In the genomic region with DNA sequence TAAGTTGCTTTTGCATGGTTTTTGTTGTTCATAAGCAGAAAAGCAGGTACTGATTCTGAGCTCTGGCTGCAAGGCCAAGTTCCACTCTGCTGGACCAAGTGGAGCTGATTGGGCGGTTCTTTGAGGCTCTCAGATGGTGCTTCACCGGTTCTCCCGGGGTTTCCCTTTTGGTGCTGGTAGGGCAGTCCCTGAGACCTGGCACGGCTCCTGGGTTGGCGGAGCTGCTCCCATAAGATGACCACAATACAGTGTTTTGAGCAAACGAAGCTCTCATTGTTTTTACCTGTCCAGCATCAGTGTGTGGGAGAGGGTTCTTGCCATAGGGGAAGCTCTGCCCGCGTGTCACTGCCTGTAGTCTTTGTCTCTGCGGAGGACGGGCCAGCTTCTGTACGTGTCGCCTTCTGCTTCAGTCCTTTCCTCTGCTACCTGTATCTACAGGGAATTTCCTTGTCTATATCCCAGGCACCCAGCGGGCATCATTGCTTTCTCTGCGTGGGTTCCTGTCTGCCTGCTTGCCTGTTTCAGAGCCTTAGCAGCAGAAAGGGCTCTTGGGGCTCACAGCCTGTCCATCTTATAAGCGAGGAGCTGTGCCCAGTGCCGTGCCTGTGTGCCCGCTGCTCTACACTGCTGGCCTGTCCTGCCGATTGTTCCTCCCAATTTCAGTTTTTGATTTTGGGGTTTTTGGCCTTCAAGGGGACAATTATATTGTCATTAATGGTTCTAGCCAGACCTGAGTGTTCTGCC, we compare ENCODE assay signal across 8 cellular contexts. TPM values are rescaled to one million over a fixed set of nuclear protein-coding genes. Genes with fewer than 3 reads are reported as not detected.
DNase-seq lines count a peak whose midpoint lies in the region; ATAC-seq and TF ChIP-seq lines count a peak whose summit lies in the region.

No MANE protein-coding gene starts in this region.

- H3K4me1 ChIP-seq in HUES64 (ENCODE audit: insufficient read depth, low read length) (peaks cover 23% of the 10 kb centered on the region; the same call in 1 of the 2 replicates), mesendoderm (ENCODE audit: control insufficient read depth, low read depth, low read length) (peaks cover 4% of the 10 kb centered on the region)

- H3K56ac ChIP-seq in mesendoderm (ENCODE audit: low read length), result peak overlapping the region; percentile 97

- H3K9ac ChIP-seq in HUES64 (ENCODE audit: low read depth, low read length) (peak overlapping the region; percentile 100), mesendoderm (ENCODE audit: low read length) (peak overlapping the region; percentile 82)

- H3K79me2 ChIP-seq in mesendoderm (ENCODE audit: control insufficient read depth, insufficient read depth, low read length), result peaks cover 62% of the 10 kb centered on the region

- no peak overlapping the region for H2BK15ac ChIP-seq in mesendoderm (replicated peaks; ENCODE audit: low read depth)

- H2BK120ac ChIP-seq in mesendoderm (ENCODE audit: low read depth, low read length), result no peak overlapping the region

- no peak overlapping the region for H3K18ac ChIP-seq in mesendoderm (ENCODE audit: low read length)

- 71% methylated on average over 18 of the region's 18 CpGs for WGBS in HUES64
- WGBS in mesendoderm (ENCODE audit: extremely low coverage, insufficient coverage, low lambda C conversion rate), result no CpG with 5 or more reads among the region's 18 CpGs

- in situ Hi-C loops in G401 (cut with HindIII; ENCODE audit: low sequenced_read_pairs), result no loop called here

- no peak overlapping the region for H4K5ac ChIP-seq in mesendoderm (ENCODE audit: low read length)

- H2AK5ac ChIP-seq in mesendoderm (ENCODE audit: low read length), result no peak overlapping the region

- no peak for ATAC-seq in HG03439 (IDR thresholded peaks at IDR 0.05; ENCODE audit: unreplicated experiment)

- DNase-seq in AG10803 (ENCODE audit: low read depth) (no peak), astrocyte of the hippocampus (ENCODE audit: low read depth, low spot score) (peak; percentile 44), mesendoderm (no peak), G401 (ENCODE audit: low spot score) (no peak), DMS79 (lab: John Stamatoyannopoulos, UW) (no peak)
- no peak for DNase-seq in effector CD8-positive, alpha-beta T cell (lab: John Stamatoyannopoulos, UW)

- H2BK5ac ChIP-seq in mesendoderm (ENCODE audit: low read length), result no peak overlapping the region

- peak overlapping the region; percentile 85 for H3K4me2 ChIP-seq in mesendoderm (ENCODE audit: low read length)

- H3K4me3 ChIP-seq in AG10803 (ENCODE audit: low read length) (peak overlapping the region; percentile 97), HUES64 (ENCODE audit: low read length) (peak overlapping the region; percentile 78), mesendoderm (ENCODE audit: low read length) (peak overlapping the region; percentile 15)

- H3K36me3 ChIP-seq in HUES64 (ENCODE audit: insufficient read depth, low read length) (peaks cover 38% of the 10 kb centered on the region), mesendoderm (ENCODE audit: control insufficient read depth, insufficient read depth, low read length) (no peaks in the 10 kb centered on the region)

- H3K27me3 ChIP-seq in HUES64 (ENCODE audit: insufficient read depth, low read length) (no peaks in the 10 kb centered on the region), mesendoderm (ENCODE audit: insufficient read depth, low read length, poor library complexity) (no peaks in the 10 kb centered on the region)

- no peak overlapping the region for H3K23ac ChIP-seq in mesendoderm (ENCODE audit: low read length)

- no peaks in the 10 kb centered on the region for H3K79me1 ChIP-seq in mesendoderm (ENCODE audit: low read length)

- H4K8ac ChIP-seq in mesendoderm (ENCODE audit: low read depth, low read length), result no peak overlapping the region

- TF ChIP-seq CTCF in AG10803 (conservative IDR thresholded peaks at IDR 0.05; ENCODE audit: low read length), result no peak

- H3K9me3 ChIP-seq in HUES64 (ENCODE audit: insufficient read depth, low read depth, low read length), result no peaks in the 10 kb centered on the region

- H3K4ac ChIP-seq in mesendoderm (ENCODE audit: low read depth, low read length), result no peak overlapping the region

- H3K27ac ChIP-seq in HUES64 (ENCODE audit: low read depth, low read length) (no peak overlapping the region), mesendoderm (ENCODE audit: low read depth, low read length) (no peak overlapping the region)

RNA-seq across cellular contexts. Expression of a gene that starts 2.3 kb away (rescaled TPM):
- 201 TPM for polyA plus RNA-seq in HUES64 (2013, experiment 1 of 2)
- polyA plus RNA-seq in HUES64 (2013, experiment 2 of 2), result 158 TPM
- 204 TPM for polyA plus RNA-seq in mesendoderm (2013, experiment 1 of 2)
- polyA plus RNA-seq in mesendoderm (2013, experiment 2 of 2), result 201 TPM
- 239 and 262 TPM in 2 replicates for total RNA-seq in G401 (2014; rRNA removed; shearing (Covaris generic))

RNA-seq across cellular contexts. Expression of a gene that starts 9.2 kb away (rescaled TPM):
- 8.7 TPM for polyA plus RNA-seq in HUES64 (2013, experiment 1 of 2)
- polyA plus RNA-seq in HUES64 (2013, experiment 2 of 2), result 12.6 TPM
- 7.9 TPM for polyA plus RNA-seq in mesendoderm (2013, experiment 1 of 2)
- 7.9 TPM for polyA plus RNA-seq in mesendoderm (2013, experiment 2 of 2)
- total RNA-seq in G401 (2014; rRNA removed; shearing (Covaris generic)), result 24.9 and 29.0 TPM in 2 replicates

RNA-seq across cellular contexts. Expression of a gene that starts 13.7 kb away (rescaled TPM):
- 34.8 TPM for polyA plus RNA-seq in HUES64 (2013, experiment 1 of 2)
- polyA plus RNA-seq in HUES64 (2013, experiment 2 of 2), result 47.0 TPM
- 34.8 TPM for polyA plus RNA-seq in mesendoderm (2013, experiment 1 of 2)
- 34.8 TPM for polyA plus RNA-seq in mesendoderm (2013, experiment 2 of 2)
- total RNA-seq in G401 (2014; rRNA removed; shearing (Covaris generic)), result 31.0 and 53.7 TPM in 2 replicates

RNA-seq across cellular contexts. Expression of a gene that starts 16.4 kb away (rescaled TPM):
- polyA plus RNA-seq in HUES64 (2013, experiment 1 of 2), result 15.0 TPM
- 21.9 TPM for polyA plus RNA-seq in HUES64 (2013, experiment 2 of 2)
- polyA plus RNA-seq in mesendoderm (2013, experiment 1 of 2), result 12.1 TPM
- 13.5 TPM for polyA plus RNA-seq in mesendoderm (2013, experiment 2 of 2)
- 5.1 and 17.4 TPM in 2 replicates for total RNA-seq in G401 (2014; rRNA removed; shearing (Covaris generic))

RNA-seq across cellular contexts. Expression of a gene that starts 17.9 kb away (rescaled TPM):
- 83.3 TPM for polyA plus RNA-seq in HUES64 (2013, experiment 1 of 2)
- polyA plus RNA-seq in HUES64 (2013, experiment 2 of 2), result 87.1 TPM
- 112 TPM for polyA plus RNA-seq in mesendoderm (2013, experiment 1 of 2)
- 114 TPM for polyA plus RNA-seq in mesendoderm (2013, experiment 2 of 2)
- 40.6 and 89.1 TPM in 2 replicates for total RNA-seq in G401 (2014; rRNA removed; shearing (Covaris generic))

Comparison
In these comparisons a context has a peak if more than half of its experiments do, and no peak if none do; other contexts are left out.
1. H3K4me3 ChIP-seq: peak in every context shown above with its lines; median percentile 97 in AG10803; 78 in HUES64; 15 in mesendoderm.